8 cellular contexts compared by ENCODE assay signal in genomic region chr17:7703584-7704574, GRCh38. TPM values are rescaled to one million over a fixed set of nuclear protein-coding genes. Genes with fewer than 3 reads are reported as not detected.
DNase-seq lines count a peak whose midpoint lies in the region; ATAC-seq and TF ChIP-seq lines count a peak whose summit lies in the region.

No MANE protein-coding gene starts in this region.

- peaks cover 8% of the 10 kb centered on the region for H3K4me1 Mint-ChIP-seq in activated naive CD8-positive, alpha-beta T cell treated with anti-CD3 and anti-CD28 coated beads, Interleukin-2, amount 10 ng/mL, durations not matched to agents 7 days and 5 days

- H3K4me1 ChIP-seq in HUES48 (ENCODE audit: control insufficient read depth, insufficient read depth, low read length): peaks cover 20% of the 10 kb centered on the region
- H3K4me1 ChIP-seq in iPS DF 6.9 (ENCODE audit: control insufficient read depth, insufficient read depth, low read length): peaks cover 8% of the 10 kb centered on the region
- peaks cover 7 to 15% of the 10 kb centered on the region in 2 donors for H3K4me1 ChIP-seq in thoracic aorta (ENCODE audit: control insufficient read depth in 1 of 2, low read depth in 2 of 2)

- H3K27me3 Mint-ChIP-seq in activated naive CD8-positive, alpha-beta T cell treated with anti-CD3 and anti-CD28 coated beads, Interleukin-2, amount 10 ng/mL, durations not matched to agents 7 days and 5 days: peaks cover 38% of the 10 kb centered on the region

- H3K36me3 ChIP-seq in HUES48 (ENCODE audit: control insufficient read depth, insufficient read depth, low read length): peaks cover 16% of the 10 kb centered on the region; the same call in 1 of the 2 replicates
- no peaks in the 10 kb centered on the region; the same call in 1 of the 2 replicates for H3K36me3 ChIP-seq in iPS DF 6.9 (ENCODE audit: control insufficient read depth, insufficient read depth, low read length)
- peaks cover 5% of the 10 kb centered on the region for H3K36me3 ChIP-seq in thoracic aorta

- no peak overlapping the region for H3K27ac Mint-ChIP-seq in activated naive CD8-positive, alpha-beta T cell treated with anti-CD3 and anti-CD28 coated beads, Interleukin-2, amount 10 ng/mL, durations not matched to agents 7 days and 5 days

- H3K27ac ChIP-seq in HUES48 (ENCODE audit: low read depth, low read length) (peak overlapping the region; percentile 50), iPS DF 6.9 (ENCODE audit: low read length) (no peak overlapping the region), thoracic aorta (no peak overlapping the region)

- no peak for ATAC-seq in activated naive CD8-positive, alpha-beta T cell treated with anti-CD3 and anti-CD28 coated beads, Interleukin-2, amount 10 ng/mL, durations not matched to agents 7 days and 5 days (ENCODE audit: low read depth)
- ATAC-seq in thoracic aorta (ENCODE audit: insufficient number of reproducible peaks, low FRiP score, low read depth) (peak; percentile 40), HG03565 (IDR thresholded peaks at IDR 0.05; ENCODE audit: unreplicated experiment) (no peak)

- TF ChIP-seq CTCF in AG09309 (IDR thresholded peaks at IDR 0.05; ENCODE audit: control insufficient read depth, insufficient read depth, low read depth, low read length, missing control alignments): no peak
- no peak for TF ChIP-seq CTCF in thoracic aorta (IDR thresholded peaks at IDR 0.05)

- DNase-seq in AG09309 (ENCODE audit: low read depth) (no peak), iPS DF 6.9 (ENCODE audit: low read depth, low spot score) (no peak), thoracic aorta (ENCODE audit: low spot score) (no peak), ureter (ENCODE audit: low spot score) (no peak)
- no peak for DNase-seq in activated naive CD8-positive, alpha-beta T cell treated with anti-CD3 and anti-CD28 coated beads, Interleukin-2, amount 10 ng/mL, durations not matched to agents 7 days and 5 days
- DNase-seq in stimulated activated CD4-positive, alpha-beta T cell treated with anti-CD3 and anti-CD28 coated beads, Interleukin-4, amount 100 ng/mL, for 4 hours: no peak

- H3K4me3 ChIP-seq in AG09309 (ENCODE audit: control insufficient read depth, low read depth, low read length): peak overlapping the region; percentile 55
- peak overlapping the region; percentile 67 for H3K4me3 ChIP-seq in HUES48 (ENCODE audit: low read depth, low read length)
- H3K4me3 ChIP-seq in iPS DF 6.9 (ENCODE audit: low read length): peak overlapping the region; percentile 13; the same call in 1 of the 2 replicates
- no peak overlapping the region for H3K4me3 ChIP-seq in thoracic aorta

- no peaks in the 10 kb centered on the region for H3K9me3 Mint-ChIP-seq in activated naive CD8-positive, alpha-beta T cell treated with anti-CD3 and anti-CD28 coated beads, Interleukin-2, amount 10 ng/mL, durations not matched to agents 7 days and 5 days

- H3K27me3 ChIP-seq in HUES48 (ENCODE audit: control insufficient read depth, insufficient read depth, low read length) (peaks cover 16% of the 10 kb centered on the region), iPS DF 6.9 (ENCODE audit: control insufficient read depth, insufficient read depth, low read length) (no peaks in the 10 kb centered on the region), thoracic aorta (replicated peaks; ENCODE audit: insufficient read depth) (peaks cover 8% of the 10 kb centered on the region)

- no peaks in the 10 kb centered on the region for H3K9me3 ChIP-seq in HUES48 (ENCODE audit: control insufficient read depth, insufficient read depth, low read length)
- no peaks in the 10 kb centered on the region for H3K9me3 ChIP-seq in iPS DF 6.9 (ENCODE audit: control insufficient read depth, insufficient read depth, low read length)
- no peaks in the 10 kb centered on the region for H3K9me3 ChIP-seq in thoracic aorta

- H3K4me3 Mint-ChIP-seq in activated naive CD8-positive, alpha-beta T cell treated with anti-CD3 and anti-CD28 coated beads, Interleukin-2, amount 10 ng/mL, durations not matched to agents 7 days and 5 days: peak overlapping the region; percentile 56

- WGBS in iPS DF 6.9 (ENCODE audit: insufficient coverage, insufficient read length): no CpG with 5 or more reads among the region's 24 CpGs

- peaks cover 11% of the 10 kb centered on the region for H3K36me3 Mint-ChIP-seq in activated naive CD8-positive, alpha-beta T cell treated with anti-CD3 and anti-CD28 coated beads, Interleukin-2, amount 10 ng/mL, durations not matched to agents 7 days and 5 days

- H3K9ac ChIP-seq in HUES48 (ENCODE audit: low read depth, low read length): no peak overlapping the region

- POLR2A ChIA-PET in activated naive CD8-positive, alpha-beta T cell treated with anti-CD3 and anti-CD28 coated beads, Interleukin-2, amount 10 ng/mL, durations not matched to agents 7 days and 5 days (lab: Charles Lee): interaction anchor here (0.6 to 1.5 kb wide), 2 partner anchors 17 to 124 kb away, joined by 5 to 7 read pairs; partner anchors contain the start of gene TP53

RNA-seq across cellular contexts. Expression of gene EFNB3, which starts 1.1 kb away (rescaled TPM):
- total RNA-seq in activated naive CD8-positive, alpha-beta T cell treated with anti-CD3 and anti-CD28 coated beads, Interleukin-2, amount 10 ng/mL, durations not matched to agents 7 days and 5 days: not detected
- not detected for total RNA-seq in thoracic aorta
- total RNA-seq in ureter: 2.3 TPM

RNA-seq across cellular contexts. Expression of gene DNAH2, which starts 13.7 kb away (rescaled TPM):
- total RNA-seq in activated naive CD8-positive, alpha-beta T cell treated with anti-CD3 and anti-CD28 coated beads, Interleukin-2, amount 10 ng/mL, durations not matched to agents 7 days and 5 days: not detected
- total RNA-seq in thoracic aorta: under 1 TPM in 1 of 2 donors, not detected in 1; under 0.01 TPM
- 1.5 TPM for total RNA-seq in ureter

RNA-seq across cellular contexts. Expression of gene WRAP53, which starts 15.6 kb away (rescaled TPM):
- 10 to 100 TPM; 19.3 to 19.4 TPM for total RNA-seq in activated naive CD8-positive, alpha-beta T cell treated with anti-CD3 and anti-CD28 coated beads, Interleukin-2, amount 10 ng/mL, durations not matched to agents 7 days and 5 days
- total RNA-seq in thoracic aorta (1 to 10 TPM; 2.9 to 3.4 TPM), ureter (6.5 TPM)

RNA-seq across cellular contexts. Expression of gene TP53, which starts 16.6 kb away (rescaled TPM):
- total RNA-seq in activated naive CD8-positive, alpha-beta T cell treated with anti-CD3 and anti-CD28 coated beads, Interleukin-2, amount 10 ng/mL, durations not matched to agents 7 days and 5 days: 100 to 1,000 TPM; 128 to 131 TPM
- 10 to 100 TPM; 16.8 to 23.7 TPM for total RNA-seq in thoracic aorta
- 131 TPM for total RNA-seq in ureter

RNA-seq across cellular contexts. Expression of gene ATP1B2, which starts 53.2 kb away (rescaled TPM):
- under 1 TPM; 0.14 to 0.42 TPM for total RNA-seq in activated naive CD8-positive, alpha-beta T cell treated with anti-CD3 and anti-CD28 coated beads, Interleukin-2, amount 10 ng/mL, durations not matched to agents 7 days and 5 days
- total RNA-seq in thoracic aorta (1 to 10 TPM; 1.1 to 1.4 TPM), ureter (10.0 TPM)
